20 cellular contexts compared by ENCODE assay signal in genomic region chr5:170769898-170770416, GRCh38. TPM values are rescaled to one million over a fixed set of nuclear protein-coding genes. Genes with fewer than 3 reads are reported as not detected.
"Had no signal": no experiment of that assay in that cellular context is flagged by ENCODE, and none has a peak within 500 bp of the region (broad histone marks: within the 10 kb centered on the region; RNA-seq: fewer than 3 reads in every experiment).

No MANE protein-coding gene starts in this region.

- DNase-seq: activated CD4-positive, alpha-beta T cell treated with anti-CD3 and anti-CD28 coated beads, Interleukin-2, amount 50 U/mL, for 1 hour; activated CD4-positive, CD25-positive, alpha-beta regulatory T cell treated with anti-CD3 and anti-CD28 coated beads, Interleukin-2, amount 50 U/mL, for 72 hours; activated CD8-positive, alpha-beta memory T cell treated with anti-CD3 and anti-CD28 coated beads, Interleukin-2, amount 50 U/mL, for 4 hours; activated naive CD4-positive, alpha-beta T cell treated with anti-CD3 and anti-CD28 coated beads for 36 hours; activated T-cell treated with anti-CD3 and anti-CD28 coated beads, Interleukin-2, amount 50 U/mL, for 4 hours; colonic mucosa; endodermal cell; foreskin keratinocyte; midbrain; spleen; stimulated activated naive B cell treated with anti-CD40 and anti-IgM and Interleukin-4, amounts not matched to agents 10 μg/mL and 1 μg/mL and 100 μg/mL, for 72 hours; upper lobe of left lung had no signal

- H3K36me3 Mint-ChIP-seq: stimulated activated naive B cell treated with anti-CD40 and anti-IgM and Interleukin-4, amounts not matched to agents 10 μg/mL and 1 μg/mL and 100 μg/mL, for 72 hours had no signal

- H2AFZ ChIP-seq: parathyroid adenoma had no signal

- H3K4me1 Mint-ChIP-seq: central memory CD8-positive, alpha-beta T cell had no signal

- H3K4me1 ChIP-seq: colonic mucosa, foreskin keratinocyte, parathyroid adenoma, spleen, upper lobe of left lung had no signal

- H3K27me3 ChIP-seq: colonic mucosa, foreskin keratinocyte, upper lobe of left lung had no signal

- H3K27ac ChIP-seq: colonic mucosa, epithelial cell of prostate, foreskin keratinocyte, parathyroid adenoma, spleen, thoracic aorta, upper lobe of left lung had no signal

- H3K79me2 ChIP-seq: parathyroid adenoma had no signal

- H3K27ac Mint-ChIP-seq: activated naive CD4-positive, alpha-beta T cell treated with anti-CD3 and anti-CD28 coated beads for 36 hours; endodermal cell; nephron; stimulated activated naive B cell treated with anti-CD40 and anti-IgM and Interleukin-4, amounts not matched to agents 10 μg/mL and 1 μg/mL and 100 μg/mL, for 72 hours had no signal

- H3K9me3 ChIP-seq: colonic mucosa, spleen, thoracic aorta, upper lobe of left lung had no signal

- H3K9ac ChIP-seq: parathyroid adenoma had no signal

- ATAC-seq: activated T-cell treated with anti-CD3 and anti-CD28 coated beads, Interleukin-2, amount 50 U/mL, for 4 hours; foreskin keratinocyte; sciatic nerve; stimulated activated naive B cell treated with anti-CD40 and anti-IgM and Interleukin-4, amounts not matched to agents 10 μg/mL and 1 μg/mL and 100 μg/mL, for 72 hours had no signal

- H3K4me3 ChIP-seq: colonic mucosa, lung, spleen, thoracic aorta, upper lobe of left lung had no signal

- H3K36me3 ChIP-seq: colonic mucosa, spleen, thoracic aorta, upper lobe of left lung had no signal

- H3K9me3 Mint-ChIP-seq: activated naive CD4-positive, alpha-beta T cell treated with anti-CD3 and anti-CD28 coated beads for 36 hours; activated T-cell treated with anti-CD3 and anti-CD28 coated beads, Interleukin-2, amount 50 U/mL, for 4 hours; central memory CD8-positive, alpha-beta T cell; endodermal cell; nephron had no signal

- H3K4me3 Mint-ChIP-seq: activated naive CD4-positive, alpha-beta T cell treated with anti-CD3 and anti-CD28 coated beads for 36 hours; activated T-cell treated with anti-CD3 and anti-CD28 coated beads, Interleukin-2, amount 50 U/mL, for 4 hours; central memory CD8-positive, alpha-beta T cell; endodermal cell; nephron; stimulated activated naive B cell treated with anti-CD40 and anti-IgM and Interleukin-4, amounts not matched to agents 10 μg/mL and 1 μg/mL and 100 μg/mL, for 72 hours had no signal

RNA-seq across cellular contexts. Expression of gene GABRP, which starts 13.6 kb away (rescaled TPM):
- polyA plus RNA-seq: fibroblast of lung, foreskin keratinocyte had no signal
